8 cellular contexts compared by ENCODE assay signal in genomic region chr2:56132138-56132537, GRCh38. TPM values are rescaled to one million over a fixed set of nuclear protein-coding genes. Genes with fewer than 3 reads are reported as not detected.
DNase-seq lines count a peak whose midpoint lies in the region; ATAC-seq, FAIRE-seq and TF ChIP-seq lines count a peak whose summit lies in the region.

No MANE protein-coding gene starts in this region.

- no peaks in the 10 kb centered on the region for H3K9me3 ChIP-seq in CD4-positive, alpha-beta T cell (ENCODE audit: control insufficient read depth, low read length)

- H3K27ac ChIP-seq in CD4-positive, alpha-beta T cell (ENCODE audit: low read depth, low read length) = no peak overlapping the region

- H3K27ac Mint-ChIP-seq in neural crest cell (ENCODE audit: unreplicated experiment) = no peak overlapping the region
- H3K27ac Mint-ChIP-seq in CD4-positive, alpha-beta T cell = no peak overlapping the region

- no peaks in the 10 kb centered on the region for H3K27me3 Mint-ChIP-seq in neural crest cell (ENCODE audit: low read depth)
- H3K27me3 Mint-ChIP-seq in CD4-positive, alpha-beta T cell = no peaks in the 10 kb centered on the region

- CTCF ChIA-PET in HEK293T (lab: Yijun Ruan, JAX) = no interaction called here
- CTCF ChIA-PET in CD4-positive, alpha-beta T cell (lab: Charles Lee) = no interaction called here

- intact Hi-C loops in CD4-positive, alpha-beta T cell (cut with DNase I, micrococcal nuclease) = loop anchor here in 1 of 2 experiments (5.0 kb wide), 1 partner anchor 415 kb away; no protein-coding TSS in a partner anchor

- peaks cover 16% of the 10 kb centered on the region for H3K4me1 Mint-ChIP-seq in neural crest cell
- no peaks in the 10 kb centered on the region for H3K4me1 Mint-ChIP-seq in CD4-positive, alpha-beta T cell (ENCODE audit: low read depth)

- H3K4me3 Mint-ChIP-seq in neural crest cell = no peak overlapping the region
- H3K4me3 Mint-ChIP-seq in CD4-positive, alpha-beta T cell = no peak overlapping the region

- TF ChIP-seq CTCF in D721Med (IDR thresholded peaks at IDR 0.05; ENCODE audit: insufficient read depth, missing control alignments) (peak; percentile 66), neural crest cell (conservative IDR thresholded peaks at IDR 0.05) (peak; percentile 77)
- no peak for TF ChIP-seq CTCF in CD4-positive, alpha-beta T cell (IDR thresholded peaks at IDR 0.05)

- FAIRE-seq in D721Med (lab: Jason Lieb, UNC) = peak; percentile 82

- no peak for DNase-seq in D721Med (ENCODE audit: insufficient read length, low spot score)
- DNase-seq in HEK293T (ENCODE audit: extremely low spot score) = peak; percentile 31
- peak; percentile 42 for DNase-seq in NCI-H748 (lab: John Stamatoyannopoulos, UW; ENCODE audit: unreplicated experiment)
- DNase-seq in dermis blood vessel endothelial cell = peak; percentile 78
- no peak for DNase-seq in neural crest cell (ENCODE audit: low read depth, low spot score)
- no peak for DNase-seq in CD4-positive, alpha-beta T cell
- DNase-seq in NK-92 treated with Interleukin-12 subunit alpha and Interleukin-12 subunit beta, amount 100 ng/mL, for 24 hours (lab: John Stamatoyannopoulos, UW) = no peak

- no peak for ATAC-seq in CD4-positive, alpha-beta T cell (ENCODE audit: poor library complexity)
- no peak for ATAC-seq in GM21576 (IDR thresholded peaks at IDR 0.05; ENCODE audit: unreplicated experiment)

- POLR2A ChIA-PET in HEK293T (lab: Yijun Ruan, JAX) = no interaction called here
- POLR2A ChIA-PET in CD4-positive, alpha-beta T cell (lab: Charles Lee) = no interaction called here

- H3K9me3 Mint-ChIP-seq in neural crest cell = no peaks in the 10 kb centered on the region
- no peaks in the 10 kb centered on the region for H3K9me3 Mint-ChIP-seq in CD4-positive, alpha-beta T cell

- H3K27me3 ChIP-seq in CD4-positive, alpha-beta T cell (ENCODE audit: control insufficient read depth, insufficient read depth, low read length) = no peaks in the 10 kb centered on the region

- no peaks in the 10 kb centered on the region for H3K36me3 Mint-ChIP-seq in neural crest cell (ENCODE audit: low read depth)
- no peaks in the 10 kb centered on the region for H3K36me3 Mint-ChIP-seq in CD4-positive, alpha-beta T cell (ENCODE audit: low read depth)

TF ChIP-seq in HEK293T, 16 proteins besides CTCF, POLR2A, EP300 and RAD21:
- no peak for TF ChIP-seq TARDBP (IDR thresholded peaks at IDR 0.05)
- no peak for TF ChIP-seq NFRKB (IDR thresholded peaks at IDR 0.05)
- TF ChIP-seq ZNF384 (IDR thresholded peaks at IDR 0.05) = no peak

RNA-seq across cellular contexts. Expression of gene CCDC85A, which starts 51.7 kb away (rescaled TPM):
- 15.8 and 21.4 TPM in 2 replicates for total RNA-seq in dermis blood vessel endothelial cell
- 0.16 and 0.19 TPM in 2 replicates for total RNA-seq in neural crest cell
- not detected for total RNA-seq in CD4-positive, alpha-beta T cell

Comparison
In these comparisons a context has a peak if more than half of its experiments do, and no peak if none do; other contexts are left out.
1. DNase-seq: peak in HEK293T (single experiment), NCI-H748 (single experiment) and dermis blood vessel endothelial cell (single experiment); none in D721Med (single experiment), neural crest cell (single experiment), CD4-positive, alpha-beta T cell (0 of 10) and NK-92 treated with Interleukin-12 subunit alpha and Interleukin-12 subunit beta, amount 100 ng/mL, for 24 hours (single experiment).
2. RNA of gene CCDC85A, which starts 51.7 kb away (total RNA-seq): 15.8 to 21.4 TPM in dermis blood vessel endothelial cell; 0.16 to 0.19 TPM in neural crest cell and not detected in CD4-positive, alpha-beta T cell; every median in the first group is over 10 times any median in the second.